20 cellular contexts compared by ENCODE assay signal in genomic region chr6:136684483-136684882, GRCh38.
"Had no signal": no experiment of that assay in that cellular context is flagged by ENCODE, and none has a peak within 500 bp of the region (broad histone marks: within the 10 kb centered on the region; RNA-seq: fewer than 3 reads in every experiment).

No MANE protein-coding gene starts in this region.

- H3K4me3 ChIP-seq: esophagus squamous epithelium, gastroesophageal sphincter, stomach, testis, upper lobe of right lung had no signal

- H3K9me3 Mint-ChIP-seq: stimulated activated effector memory CD8-positive, alpha-beta T cell treated with anti-CD3 and anti-CD28 coated beads, Interleukin-12 subunit alpha, Interleukin-12 subunit beta, amount 100 ng/mL, for 72 hours had no signal

- H3K27me3 ChIP-seq: esophagus squamous epithelium, gastroesophageal sphincter, stomach, testis, upper lobe of right lung had no signal

- H3K27ac ChIP-seq: esophagus squamous epithelium, gastroesophageal sphincter, testis, upper lobe of right lung had no signal

- DNase-seq: activated B cell treated with CpG ODN at 0.5 μM for 24 hours; activated CD4-positive, alpha-beta T cell treated with anti-CD3 and anti-CD28 coated beads for 36 hours; activated CD4-positive, alpha-beta T cell treated with anti-CD3 and anti-CD28 coated beads, Interleukin-2, amount 50 U/mL, for 4 hours; activated naive CD4-positive, alpha-beta T cell treated with Interleukin-2 at 50 U/mL for 16 hours; activated naive CD8-positive, alpha-beta T cell treated with anti-CD3 and anti-CD28 coated beads, Interleukin-2, amount 10 ng/mL, durations not matched to agents 7 days and 5 days; activated T-cell treated with anti-CD3 and anti-CD28 coated beads, Interleukin-2, amount 50 U/mL, for 48 hours; amniotic stem cell; cortex of kidney; endodermal cell; esophagus squamous epithelium; islet precursor cell; left colon; small intestine; stimulated activated CD4-positive, alpha-beta T cell treated with anti-CD3 and anti-CD28 coated beads, Interleukin-2, amount 100 ng/mL, for 24 hours; stomach; testis; upper lobe of right lung had no signal

- H3K36me3 ChIP-seq: gastroesophageal sphincter, upper lobe of right lung had no signal

- H3K27ac Mint-ChIP-seq: activated B cell treated with CpG ODN at 0.5 μM for 24 hours; activated CD4-positive, alpha-beta T cell treated with anti-CD3 and anti-CD28 coated beads for 36 hours; activated naive CD8-positive, alpha-beta T cell treated with anti-CD3 and anti-CD28 coated beads, Interleukin-2, amount 10 ng/mL, durations not matched to agents 7 days and 5 days; endodermal cell; nephron; stimulated activated effector memory CD8-positive, alpha-beta T cell treated with anti-CD3 and anti-CD28 coated beads, Interleukin-12 subunit alpha, Interleukin-12 subunit beta, amount 100 ng/mL, for 72 hours had no signal

- H3K4me3 Mint-ChIP-seq: activated B cell treated with CpG ODN at 0.5 μM for 24 hours; activated CD4-positive, alpha-beta T cell treated with anti-CD3 and anti-CD28 coated beads for 36 hours; activated naive CD8-positive, alpha-beta T cell treated with anti-CD3 and anti-CD28 coated beads, Interleukin-2, amount 10 ng/mL, durations not matched to agents 7 days and 5 days; endodermal cell; nephron; stimulated activated effector memory CD8-positive, alpha-beta T cell treated with anti-CD3 and anti-CD28 coated beads, Interleukin-12 subunit alpha, Interleukin-12 subunit beta, amount 100 ng/mL, for 72 hours had no signal

- H3K27me3 Mint-ChIP-seq: activated B cell treated with CpG ODN at 0.5 μM for 24 hours; activated CD4-positive, alpha-beta T cell treated with anti-CD3 and anti-CD28 coated beads for 36 hours; activated naive CD8-positive, alpha-beta T cell treated with anti-CD3 and anti-CD28 coated beads, Interleukin-2, amount 10 ng/mL, durations not matched to agents 7 days and 5 days had no signal

- H3K9me3 ChIP-seq: esophagus squamous epithelium, gastroesophageal sphincter, stomach, testis, upper lobe of right lung had no signal

- ATAC-seq: activated CD4-positive, alpha-beta T cell treated with anti-CD3 and anti-CD28 coated beads for 36 hours; gastroesophageal sphincter; left colon; stimulated activated effector memory CD8-positive, alpha-beta T cell treated with anti-CD3 and anti-CD28 coated beads, Interleukin-12 subunit alpha, Interleukin-12 subunit beta, amount 100 ng/mL, for 72 hours; upper lobe of right lung had no signal

- H3K4me1 ChIP-seq: upper lobe of right lung had no signal

- H3K36me3 Mint-ChIP-seq: stimulated activated effector memory CD8-positive, alpha-beta T cell treated with anti-CD3 and anti-CD28 coated beads, Interleukin-12 subunit alpha, Interleukin-12 subunit beta, amount 100 ng/mL, for 72 hours had no signal

- H3K4me1 Mint-ChIP-seq: activated B cell treated with CpG ODN at 0.5 μM for 24 hours; activated CD4-positive, alpha-beta T cell treated with anti-CD3 and anti-CD28 coated beads for 36 hours; endodermal cell; nephron had no signal
